ENCODE assay signal across 1 cellular context in the genomic region with DNA sequence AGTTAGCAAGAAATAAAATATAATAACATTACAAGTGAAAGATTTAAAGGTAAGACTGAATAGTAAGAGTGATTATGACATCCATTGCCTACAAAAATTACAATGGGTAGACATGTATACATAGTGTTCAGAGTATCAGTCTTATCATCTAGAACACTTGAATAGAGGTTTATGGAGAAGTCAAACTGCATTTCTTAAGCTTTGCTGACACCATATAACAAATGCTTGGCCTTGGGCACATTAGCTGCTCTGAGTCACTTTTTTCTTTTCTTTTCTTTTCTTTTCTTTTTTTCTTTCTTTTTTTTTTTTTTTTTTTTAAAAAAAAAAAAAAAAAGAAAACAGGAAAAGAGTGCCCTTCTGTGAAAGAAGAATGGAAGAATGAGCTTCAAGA.
TF ChIP-seq lines count a peak whose summit lies in the region.

No MANE protein-coding gene starts in this region.

TF ChIP-seq in IMR-90, 13 proteins besides CTCF, POLR2A, EP300 and RAD21 (continued from another document):
- TF ChIP-seq, protein P1, sequence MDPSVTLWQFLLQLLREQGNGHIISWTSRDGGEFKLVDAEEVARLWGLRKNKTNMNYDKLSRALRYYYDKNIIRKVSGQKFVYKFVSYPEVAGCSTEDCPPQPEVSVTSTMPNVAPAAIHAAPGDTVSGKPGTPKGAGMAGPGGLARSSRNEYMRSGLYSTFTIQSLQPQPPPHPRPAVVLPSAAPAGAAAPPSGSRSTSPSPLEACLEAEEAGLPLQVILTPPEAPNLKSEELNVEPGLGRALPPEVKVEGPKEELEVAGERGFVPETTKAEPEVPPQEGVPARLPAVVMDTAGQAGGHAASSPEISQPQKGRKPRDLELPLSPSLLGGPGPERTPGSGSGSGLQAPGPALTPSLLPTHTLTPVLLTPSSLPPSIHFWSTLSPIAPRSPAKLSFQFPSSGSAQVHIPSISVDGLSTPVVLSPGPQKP (IDR thresholded peaks at IDR 0.05; ENCODE audit: borderline replicate concordance, low read depth, low read length): no peak
- TF ChIP-seq MAFK (IDR thresholded peaks at IDR 0.05; ENCODE audit: low read depth, low read length): no peak
- TF ChIP-seq, protein P2, sequence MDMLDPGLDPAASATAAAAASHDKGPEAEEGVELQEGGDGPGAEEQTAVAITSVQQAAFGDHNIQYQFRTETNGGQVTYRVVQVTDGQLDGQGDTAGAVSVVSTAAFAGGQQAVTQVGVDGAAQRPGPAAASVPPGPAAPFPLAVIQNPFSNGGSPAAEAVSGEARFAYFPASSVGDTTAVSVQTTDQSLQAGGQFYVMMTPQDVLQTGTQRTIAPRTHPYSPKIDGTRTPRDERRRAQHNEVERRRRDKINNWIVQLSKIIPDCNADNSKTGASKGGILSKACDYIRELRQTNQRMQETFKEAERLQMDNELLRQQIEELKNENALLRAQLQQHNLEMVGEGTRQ (IDR thresholded peaks at IDR 0.05; ENCODE audit: low read depth, low read length): no peak
- no peak for TF ChIP-seq BHLHE40 (IDR thresholded peaks at IDR 0.05; ENCODE audit: low read depth, low read length)
- no peak for TF ChIP-seq RCOR1 (IDR thresholded peaks at IDR 0.05; ENCODE audit: insufficient replicate concordance, low read length)
- TF ChIP-seq FOS (IDR thresholded peaks at IDR 0.05; ENCODE audit: low read depth, low read length): no peak
- TF ChIP-seq MXI1 (IDR thresholded peaks at IDR 0.05; ENCODE audit: borderline replicate concordance, low read depth, low read length): no peak
- no peak for TF ChIP-seq CHD1 (IDR thresholded peaks at IDR 0.05; ENCODE audit: low read depth, low read length)
